Comparison of ENCODE assay signal across 8 cellular contexts in genomic region chr9:122827759-122828090, GRCh38. TPM values are rescaled to one million over a fixed set of nuclear protein-coding genes. Genes with fewer than 3 reads are reported as not detected.
DNase-seq lines count a peak whose midpoint lies in the region; ATAC-seq and TF ChIP-seq lines count a peak whose summit lies in the region.

No MANE protein-coding gene starts in this region.

- peaks cover 37% of the 10 kb centered on the region for H3K4me1 Mint-ChIP-seq in activated T-cell treated with anti-CD3 and anti-CD28 coated beads, Interleukin-2, amount 50 U/mL, for 4 hours (ENCODE audit: low read depth)
- peaks cover 25% of the 10 kb centered on the region for H3K4me1 Mint-ChIP-seq in osteocyte (ENCODE audit: unreplicated experiment)

- TF ChIP-seq CTCF in fibroblast of pulmonary artery (IDR thresholded peaks at IDR 0.05; ENCODE audit: low read length, missing control alignments) (no peak), osteocyte (IDR thresholded peaks at IDR 0.05) (no peak)

- peak; percentile 2 to 6 for ATAC-seq in activated T-cell treated with anti-CD3 and anti-CD28 coated beads, Interleukin-2, amount 50 U/mL, for 4 hours
- ATAC-seq in HG03045 (IDR thresholded peaks at IDR 0.05; ENCODE audit: unreplicated experiment) = peak; percentile 24

- no peak for DNase-seq in activated T-cell treated with anti-CD3 and anti-CD28 coated beads, Interleukin-2, amount 50 U/mL, for 4 hours
- no peak for DNase-seq in activated T-cell treated with anti-CD3 and anti-CD28 coated beads, Interleukin-2, amount 50 U/mL, for 48 hours
- DNase-seq in SW480 (ENCODE audit: low spot score) (peak; percentile 16), fibroblast of pulmonary artery (ENCODE audit: low read depth) (peak; percentile 45), osteocyte (ENCODE audit: extremely low spot score, unreplicated experiment) (no peak), LoVo (ENCODE audit: low spot score) (no peak), cerebellar nuclear complex (lab: John Stamatoyannopoulos, UW) (no peak)

- peak overlapping the region; percentile 82 for H3K4me3 ChIP-seq in fibroblast of pulmonary artery (replicated peaks; ENCODE audit: low read depth, low read length)

- peak overlapping the region; percentile 99 for H3K27ac Mint-ChIP-seq in osteocyte (ENCODE audit: unreplicated experiment)

- H3K36me3 Mint-ChIP-seq in activated T-cell treated with anti-CD3 and anti-CD28 coated beads, Interleukin-2, amount 50 U/mL, for 4 hours (ENCODE audit: insufficient read depth) = peaks cover 11% of the 10 kb centered on the region
- peaks cover 19% of the 10 kb centered on the region for H3K36me3 Mint-ChIP-seq in osteocyte (ENCODE audit: unreplicated experiment)

- no peaks in the 10 kb centered on the region for H3K27me3 Mint-ChIP-seq in activated T-cell treated with anti-CD3 and anti-CD28 coated beads, Interleukin-2, amount 50 U/mL, for 4 hours (ENCODE audit: low read depth)
- H3K27me3 Mint-ChIP-seq in osteocyte (ENCODE audit: unreplicated experiment) = no peaks in the 10 kb centered on the region

- H3K4me3 Mint-ChIP-seq in activated T-cell treated with anti-CD3 and anti-CD28 coated beads, Interleukin-2, amount 50 U/mL, for 4 hours = peak overlapping the region; percentile 98
- H3K4me3 Mint-ChIP-seq in osteocyte (ENCODE audit: unreplicated experiment) = peak overlapping the region; percentile 98

- H3K9me3 Mint-ChIP-seq in activated T-cell treated with anti-CD3 and anti-CD28 coated beads, Interleukin-2, amount 50 U/mL, for 4 hours = no peaks in the 10 kb centered on the region
- H3K9me3 Mint-ChIP-seq in osteocyte (ENCODE audit: unreplicated experiment) = no peaks in the 10 kb centered on the region

RNA-seq across cellular contexts. Expression of gene PDCL, which starts 0.7 kb away (rescaled TPM):
- total RNA-seq in activated T-cell treated with anti-CD3 and anti-CD28 coated beads, Interleukin-2, amount 50 U/mL, for 4 hours = 10 to 100 TPM; 12.6 to 17.7 (median 13.3) TPM
- total RNA-seq in osteocyte = 27.4 and 30.6 TPM in 2 replicates

RNA-seq across cellular contexts. Expression of gene OR1K1, which starts 27.8 kb away (rescaled TPM):
- not detected for total RNA-seq in activated T-cell treated with anti-CD3 and anti-CD28 coated beads, Interleukin-2, amount 50 U/mL, for 4 hours
- not detected in 2 replicates for total RNA-seq in osteocyte

RNA-seq across cellular contexts. Expression of gene OR5C1, which starts 39.0 kb away (rescaled TPM):
- not detected for total RNA-seq in activated T-cell treated with anti-CD3 and anti-CD28 coated beads, Interleukin-2, amount 50 U/mL, for 4 hours
- total RNA-seq in osteocyte = not detected in 2 replicates

Comparison
In these comparisons a context has a peak if more than half of its experiments do, and no peak if none do; other contexts are left out.
1. DNase-seq: peak in SW480 (single experiment) and fibroblast of pulmonary artery (single experiment); none in activated T-cell treated with anti-CD3 and anti-CD28 coated beads, Interleukin-2, amount 50 U/mL, for 4 hours (single experiment), activated T-cell treated with anti-CD3 and anti-CD28 coated beads, Interleukin-2, amount 50 U/mL, for 48 hours (0 of 2), osteocyte (single experiment), LoVo (single experiment) and cerebellar nuclear complex (0 of 2).